1 cellular context compared by ENCODE assay signal in genomic region chr6:170160628-170161611, GRCh38.
TF ChIP-seq lines count a peak whose summit lies in the region.

No MANE protein-coding gene starts in this region.

TF ChIP-seq in HCT116, 20 proteins besides CTCF, POLR2A, EP300 and RAD21 (continued from another document):
- TF ChIP-seq REST (IDR thresholded peaks at IDR 0.05; ENCODE audit: low read depth) = no peak
- peak; percentile 54 for TF ChIP-seq EGR1 (IDR thresholded peaks at IDR 0.05; ENCODE audit: low read depth)
